ENCODE assay signal across 10 cellular contexts in genomic region chr1:21333824-21334213, GRCh38. TPM values are rescaled to one million over a fixed set of nuclear protein-coding genes. Genes with fewer than 3 reads are reported as not detected.
DNase-seq lines count a peak whose midpoint lies in the region; ATAC-seq, FAIRE-seq and TF ChIP-seq lines count a peak whose summit lies in the region.
"Had no signal": no experiment of that assay in that cellular context is flagged by ENCODE, and none has a peak within 500 bp of the region (broad histone marks: within the 10 kb centered on the region; RNA-seq: fewer than 3 reads in every experiment).

No MANE protein-coding gene starts in this region.

- H3K9me3 ChIP-seq in BLaER1 (no peaks in the 10 kb centered on the region), MM.1S (replicated peaks; ENCODE audit: insufficient read depth, low read length) (no peaks in the 10 kb centered on the region), pancreas (no peaks in the 10 kb centered on the region)

- no peak for FAIRE-seq in pancreas (lab: Jason Lieb, UNC)

- no peak overlapping the region; the same call in 1 of the 2 replicates for H2AFZ ChIP-seq in MM.1S (ENCODE audit: low read length)
- H2AFZ ChIP-seq: GM23338 had no signal

- WGBS in pancreas, 2 donors: 80 to 81% methylated on average over 5 of the region's 5 CpGs

- H3K36me3 ChIP-seq in BLaER1 (no peaks in the 10 kb centered on the region), MM.1S (replicated peaks; ENCODE audit: insufficient read depth, low read length) (no peaks in the 10 kb centered on the region), pancreas (no peaks in the 10 kb centered on the region)

- ATAC-seq in central memory CD8-positive, alpha-beta T cell (replicated peaks; ENCODE audit: extremely low read depth, poor library complexity, severe bottlenecking): no peak
- no peak for ATAC-seq in pancreas
- no peak for ATAC-seq in GM21529 (IDR thresholded peaks at IDR 0.05; ENCODE audit: unreplicated experiment)
- ATAC-seq in GM18868 (IDR thresholded peaks at IDR 0.05; ENCODE audit: unreplicated experiment): no peak

- H3K79me2 ChIP-seq in MM.1S (ENCODE audit: low read length): peaks cover 81% of the 10 kb centered on the region

- H4K20me1 ChIP-seq in BLaER1: peaks cover 68% of the 10 kb centered on the region
- no peaks in the 10 kb centered on the region for H4K20me1 ChIP-seq in MM.1S (ENCODE audit: insufficient read depth, low read length)

- DNase-seq in MM.1S (no peak), pancreas (no peak), DMS153 (lab: John Stamatoyannopoulos, UW) (no peak), SHP77 (lab: John Stamatoyannopoulos, UW) (no peak)
- DNase-seq in central memory CD8-positive, alpha-beta T cell (ENCODE audit: low spot score in 2 of 2): no peak
- DNase-seq: amniotic stem cell had no signal

- TF ChIP-seq CTCF in MM.1S (IDR thresholded peaks at IDR 0.05; ENCODE audit: low read length): no peak
- TF ChIP-seq CTCF in pancreas (IDR thresholded peaks at IDR 0.05): no peak

- intact Hi-C loops in pancreas (cut with DNase I): loop anchor here in 2 of 3 donors (10.0 kb wide), 2 partner anchors 49 to 69 kb away; no protein-coding TSS in a partner anchor

- H3F3A ChIP-seq in MM.1S (ENCODE audit: insufficient read depth, low read length): peaks cover 9% of the 10 kb centered on the region

- H3K4me1 ChIP-seq in BLaER1 (peaks cover 78% of the 10 kb centered on the region), MM.1S (ENCODE audit: low read length) (peaks cover 14% of the 10 kb centered on the region), pancreas (peaks cover 75 to 93% (median 83%) of the 10 kb centered on the region in 3 donors)

- H3K4me2 ChIP-seq in BLaER1 (peak overlapping the region; percentile 98), MM.1S (ENCODE audit: low read depth, low read length) (peak overlapping the region; percentile 88)
- H3K4me2 ChIP-seq: GM23338 had no signal

- H3K27me3 Mint-ChIP-seq in central memory CD8-positive, alpha-beta T cell: no peaks in the 10 kb centered on the region

- H3K9me2 ChIP-seq in MM.1S (replicated peaks; ENCODE audit: insufficient read depth, low read length): no peaks in the 10 kb centered on the region

- H3K4me3 ChIP-seq in BLaER1 (no peak overlapping the region), MM.1S (ENCODE audit: low read length) (peak overlapping the region; percentile 54; the same call in 1 of the 2 replicates), pancreas (no peak overlapping the region)
- H3K4me3 ChIP-seq: GM23338 had no signal

- H3K27me3 ChIP-seq in BLaER1: no peaks in the 10 kb centered on the region
- H3K27me3 ChIP-seq in MM.1S (replicated peaks; ENCODE audit: insufficient read depth, low read length): no peaks in the 10 kb centered on the region
- H3K27me3 ChIP-seq in pancreas: no peaks in the 10 kb centered on the region

- peak overlapping the region; percentile 84 for H3K27ac Mint-ChIP-seq in central memory CD8-positive, alpha-beta T cell (ENCODE audit: low read depth)
- H3K27ac Mint-ChIP-seq: GM23338 had no signal

- H3K36me3 Mint-ChIP-seq in central memory CD8-positive, alpha-beta T cell (ENCODE audit: insufficient read depth): peaks cover 16% of the 10 kb centered on the region

- no peak overlapping the region for H3K27ac ChIP-seq in BLaER1
- H3K27ac ChIP-seq in MM.1S (ENCODE audit: low read length): peak overlapping the region; percentile 74; the same call in 1 of the 2 replicates
- H3K27ac ChIP-seq in pancreas: peak overlapping the region in 3 of 4 donors; percentile 33 to 84 (median 65)

- H3K9me3 Mint-ChIP-seq in central memory CD8-positive, alpha-beta T cell: no peaks in the 10 kb centered on the region
- H3K9me3 Mint-ChIP-seq: GM23338 had no signal

- peaks cover 60% of the 10 kb centered on the region for H3K4me1 Mint-ChIP-seq in central memory CD8-positive, alpha-beta T cell

- peak overlapping the region; percentile 76 for H3K4me3 Mint-ChIP-seq in central memory CD8-positive, alpha-beta T cell
- H3K4me3 Mint-ChIP-seq: GM23338 had no signal

- no peak overlapping the region for H3K9ac ChIP-seq in BLaER1
- H3K9ac ChIP-seq in MM.1S (ENCODE audit: low read length): no peak overlapping the region

RNA-seq across cellular contexts. Expression of gene ECE1, which starts 43.6 kb away (rescaled TPM):
- 100 to 1,000 TPM in 2 of 6 donors, 10 to 100 TPM in 4; 68.4 to 141 (median 89.1) TPM for total RNA-seq in pancreas
- polyA plus RNA-seq in pancreas: 10 to 100 TPM; 38.1 to 59.8 TPM
